In the genomic region with DNA sequence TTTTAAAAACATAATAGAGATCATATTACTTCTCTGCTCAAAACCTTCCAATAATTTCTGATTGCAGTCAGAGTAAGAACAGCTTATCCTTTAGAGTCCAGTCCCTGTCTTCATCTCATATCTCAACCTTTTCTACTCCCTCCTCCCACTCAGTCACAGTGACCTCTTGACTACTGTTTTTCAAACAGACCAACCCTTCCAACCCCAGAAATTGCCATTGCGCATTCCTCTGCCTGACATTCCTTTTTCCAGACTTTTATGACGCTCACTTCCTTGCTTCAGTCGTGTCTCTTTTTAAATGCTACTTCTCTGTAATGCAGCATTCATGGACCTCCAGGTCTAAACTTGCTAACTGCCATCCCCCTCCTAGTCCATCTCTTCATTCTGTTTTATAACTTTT, we compare ENCODE assay signal across 19 cellular contexts.
A peak's percentile ranks its signal among the peaks of the same experiment; 100 is the strongest.
DNase-seq lines count a peak whose midpoint lies in the region; ATAC-seq and TF ChIP-seq lines count a peak whose summit lies in the region.
"Had no signal": no experiment of that assay in that cellular context is flagged by ENCODE, and none has a peak within 500 bp of the region (broad histone marks: within the 10 kb centered on the region; RNA-seq: fewer than 3 reads in every experiment).

No MANE protein-coding gene starts in this region.

- H3K4me3 Mint-ChIP-seq in WTC11, result no peak overlapping the region
- no peak overlapping the region for H3K4me3 Mint-ChIP-seq in nephron progenitor cell
- no peak overlapping the region for H3K4me3 Mint-ChIP-seq in natural killer cell treated with Interleukin-12 subunit alpha and Interleukin-12 subunit beta and Interleukin-15 and Interleukin-18, amount 100 ng/mL, for 72 hours
- H3K4me3 Mint-ChIP-seq: CD4-positive, alpha-beta T cell; GM23338; HFFc6 had no signal

- DNase-seq in WTC11 (ENCODE audit: low spot score) (no peak), fibroblast of villous mesenchyme (ENCODE audit: low read depth) (peak; percentile 19), nephron progenitor cell (no peak), COLO829 (ENCODE audit: low spot score) (no peak), OCI-M2 (lab: John Stamatoyannopoulos, UW; ENCODE audit: unreplicated experiment) (no peak)
- DNase-seq in natural killer cell treated with Interleukin-12 subunit alpha and Interleukin-12 subunit beta and Interleukin-15 and Interleukin-18, amount 100 ng/mL, for 72 hours (ENCODE audit: low spot score), result no peak
- DNase-seq: ACHN; AML-193; CD4-positive, alpha-beta T cell; DMS 273 treated with DMSO at 0.1 percent for 48 hours; DMS53; DND-41; H7; HFFc6; KBM-7 had no signal

- H3K9me3 Mint-ChIP-seq in WTC11 (no peaks in the 10 kb centered on the region), nephron progenitor cell (no peaks in the 10 kb centered on the region)
- peaks cover 6% of the 10 kb centered on the region for H3K9me3 Mint-ChIP-seq in natural killer cell treated with Interleukin-12 subunit alpha and Interleukin-12 subunit beta and Interleukin-15 and Interleukin-18, amount 100 ng/mL, for 72 hours
- H3K9me3 Mint-ChIP-seq: GM23338, HFFc6 had no signal

- no peak overlapping the region for H3K4me3 ChIP-seq in fibroblast of villous mesenchyme (ENCODE audit: low read depth, low read length)
- H3K4me3 ChIP-seq: GM23338 had no signal

- CTCF ChIA-PET in WTC11 (lab: Charles Lee), result no interaction called here

- no peak for TF ChIP-seq CTCF in WTC11 (IDR thresholded peaks at IDR 0.05)
- TF ChIP-seq CTCF in fibroblast of villous mesenchyme (IDR thresholded peaks at IDR 0.05; ENCODE audit: insufficient read depth, low read depth, low read length), result no peak
- no peak for TF ChIP-seq CTCF in nephron progenitor cell (IDR thresholded peaks at IDR 0.05)

- H3K4me1 Mint-ChIP-seq in WTC11 (peaks cover 6% of the 10 kb centered on the region), nephron progenitor cell (peaks cover 7% of the 10 kb centered on the region)
- no peaks in the 10 kb centered on the region for H3K4me1 Mint-ChIP-seq in natural killer cell treated with Interleukin-12 subunit alpha and Interleukin-12 subunit beta and Interleukin-15 and Interleukin-18, amount 100 ng/mL, for 72 hours (ENCODE audit: low read depth in 2 of 2)
- H3K4me1 Mint-ChIP-seq: IgD-negative memory B cell had no signal

- POLR2A ChIA-PET in WTC11 (lab: Charles Lee), result no interaction called here

- H3K36me3 Mint-ChIP-seq in WTC11, result no peaks in the 10 kb centered on the region
- H3K36me3 Mint-ChIP-seq in nephron progenitor cell (ENCODE audit: low read depth), result no peaks in the 10 kb centered on the region
- no peaks in the 10 kb centered on the region for H3K36me3 Mint-ChIP-seq in natural killer cell treated with Interleukin-12 subunit alpha and Interleukin-12 subunit beta and Interleukin-15 and Interleukin-18, amount 100 ng/mL, for 72 hours
- H3K36me3 Mint-ChIP-seq: IgD-negative memory B cell had no signal

- 0 out of 2 replicates have a peak overlapping the region, but pooled peaks have one; percentile 10 for H3K27ac Mint-ChIP-seq in WTC11
- peak overlapping the region; percentile 21 for H3K27ac Mint-ChIP-seq in nephron progenitor cell
- H3K27ac Mint-ChIP-seq in natural killer cell treated with Interleukin-12 subunit alpha and Interleukin-12 subunit beta and Interleukin-15 and Interleukin-18, amount 100 ng/mL, for 72 hours, result no peak overlapping the region
- H3K27ac Mint-ChIP-seq: CD4-positive, alpha-beta T cell; GM23338; HFFc6; IgD-negative memory B cell had no signal

- ATAC-seq in WTC11, result no peak
- no peak for ATAC-seq in natural killer cell treated with Interleukin-12 subunit alpha and Interleukin-12 subunit beta and Interleukin-15 and Interleukin-18, amount 100 ng/mL, for 72 hours
- ATAC-seq: GM23338, HCT116, HepG2 had no signal

- H3K27me3 Mint-ChIP-seq in WTC11 (ENCODE audit: low read depth) (no peaks in the 10 kb centered on the region), nephron progenitor cell (ENCODE audit: low read depth, poor library complexity) (peaks cover 6% of the 10 kb centered on the region)
- no peaks in the 10 kb centered on the region for H3K27me3 Mint-ChIP-seq in natural killer cell treated with Interleukin-12 subunit alpha and Interleukin-12 subunit beta and Interleukin-15 and Interleukin-18, amount 100 ng/mL, for 72 hours
- H3K27me3 Mint-ChIP-seq: CD4-positive, alpha-beta T cell; IgD-negative memory B cell had no signal

TF ChIP-seq in WTC11, 78 proteins besides CTCF, POLR2A, EP300 and RAD21:
- no peak for TF ChIP-seq CREB1 (CRISPR knock-in tag; IDR thresholded peaks at IDR 0.05)
- no peak for TF ChIP-seq FOXK1 (CRISPR knock-in tag; IDR thresholded peaks at IDR 0.05)
- TF ChIP-seq ZBTB21 (CRISPR knock-in tag; IDR thresholded peaks at IDR 0.05; ENCODE audit: borderline replicate concordance), result no peak
- TF ChIP-seq ZNF219 (CRISPR knock-in tag; IDR thresholded peaks at IDR 0.05; ENCODE audit: borderline replicate concordance), result no peak
- TF ChIP-seq GTF2I (CRISPR knock-in tag; conservative IDR thresholded peaks at IDR 0.05), result no peak
- TF ChIP-seq, protein P1, sequence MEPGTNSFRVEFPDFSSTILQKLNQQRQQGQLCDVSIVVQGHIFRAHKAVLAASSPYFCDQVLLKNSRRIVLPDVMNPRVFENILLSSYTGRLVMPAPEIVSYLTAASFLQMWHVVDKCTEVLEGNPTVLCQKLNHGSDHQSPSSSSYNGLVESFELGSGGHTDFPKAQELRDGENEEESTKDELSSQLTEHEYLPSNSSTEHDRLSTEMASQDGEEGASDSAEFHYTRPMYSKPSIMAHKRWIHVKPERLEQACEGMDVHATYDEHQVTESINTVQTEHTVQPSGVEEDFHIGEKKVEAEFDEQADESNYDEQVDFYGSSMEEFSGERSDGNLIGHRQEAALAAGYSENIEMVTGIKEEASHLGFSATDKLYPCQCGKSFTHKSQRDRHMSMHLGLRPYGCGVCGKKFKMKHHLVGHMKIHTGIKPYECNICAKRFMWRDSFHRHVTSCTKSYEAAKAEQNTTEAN (CRISPR knock-in tag; IDR thresholded peaks at IDR 0.05), result no peak
- TF ChIP-seq SOX15 (CRISPR knock-in tag; IDR thresholded peaks at IDR 0.05), result no peak
- no peak for TF ChIP-seq SMAD4 (CRISPR knock-in tag; IDR thresholded peaks at IDR 0.05)
- no peak for TF ChIP-seq GABPB1 (CRISPR knock-in tag; IDR thresholded peaks at IDR 0.05)
- TF ChIP-seq, protein P2, sequence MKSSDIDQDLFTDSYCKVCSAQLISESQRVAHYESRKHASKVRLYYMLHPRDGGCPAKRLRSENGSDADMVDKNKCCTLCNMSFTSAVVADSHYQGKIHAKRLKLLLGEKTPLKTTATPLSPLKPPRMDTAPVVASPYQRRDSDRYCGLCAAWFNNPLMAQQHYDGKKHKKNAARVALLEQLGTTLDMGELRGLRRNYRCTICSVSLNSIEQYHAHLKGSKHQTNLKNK (CRISPR knock-in tag; IDR thresholded peaks at IDR 0.05), result no peak
- TF ChIP-seq, protein P3, sequence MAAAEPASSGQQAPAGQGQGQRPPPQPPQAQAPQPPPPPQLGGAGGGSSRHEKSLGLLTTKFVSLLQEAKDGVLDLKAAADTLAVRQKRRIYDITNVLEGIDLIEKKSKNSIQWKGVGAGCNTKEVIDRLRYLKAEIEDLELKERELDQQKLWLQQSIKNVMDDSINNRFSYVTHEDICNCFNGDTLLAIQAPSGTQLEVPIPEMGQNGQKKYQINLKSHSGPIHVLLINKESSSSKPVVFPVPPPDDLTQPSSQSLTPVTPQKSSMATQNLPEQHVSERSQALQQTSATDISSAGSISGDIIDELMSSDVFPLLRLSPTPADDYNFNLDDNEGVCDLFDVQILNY (CRISPR knock-in tag; IDR thresholded peaks at IDR 0.05), result no peak
- TF ChIP-seq RORB (CRISPR knock-in tag; IDR thresholded peaks at IDR 0.05), result no peak
TF ChIP-seq in WTC11: peak in this region for 0.

Comparison
In these comparisons a context has a peak if more than half of its experiments do, and no peak if none do; other contexts are left out.
1. H3K27ac Mint-ChIP-seq: peak in WTC11 (single experiment) and nephron progenitor cell (single experiment); none in natural killer cell treated with Interleukin-12 subunit alpha and Interleukin-12 subunit beta and Interleukin-15 and Interleukin-18, amount 100 ng/mL, for 72 hours (0 of 2).